12 cellular contexts compared by ENCODE assay signal in the genomic region with DNA sequence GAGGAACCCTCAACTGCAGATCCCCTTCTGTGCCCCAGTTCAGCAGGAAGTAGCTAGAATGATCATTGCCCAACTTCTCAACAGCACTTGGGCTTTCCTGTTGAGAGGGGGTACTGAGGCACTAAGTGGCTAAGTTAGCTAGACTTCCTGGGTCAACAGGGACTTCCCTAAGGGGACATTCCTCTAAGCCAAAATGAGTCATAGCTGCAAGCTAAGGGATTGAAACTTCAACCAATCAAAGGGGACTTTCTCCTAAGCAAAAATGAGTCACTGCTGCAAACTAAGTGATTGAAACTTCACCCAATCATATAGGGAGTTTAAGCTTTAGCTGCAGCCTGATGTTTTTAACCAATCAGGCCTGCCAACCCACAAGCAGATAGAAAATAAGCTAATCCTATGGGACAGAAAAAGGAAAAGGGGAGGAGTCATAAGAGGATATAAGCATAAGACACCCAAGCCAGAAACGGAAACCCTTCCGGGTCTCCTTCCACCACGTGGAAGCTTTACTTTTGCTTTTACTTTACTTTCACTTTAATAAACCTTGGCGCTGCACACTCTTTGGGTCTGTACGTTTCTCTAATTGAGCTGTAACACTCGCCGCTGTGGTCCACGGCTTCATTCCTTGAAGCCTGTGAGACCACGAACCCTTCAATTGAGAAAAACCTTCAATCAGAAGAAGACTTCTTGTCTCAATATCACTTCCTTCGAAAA.
A peak's percentile ranks its signal among the peaks of the same experiment; 100 is the strongest.
DNase-seq lines count a peak whose midpoint lies in the region; ATAC-seq lines count a peak whose summit lies in the region.
"Had no signal": no experiment of that assay in that cellular context is flagged by ENCODE, and none has a peak within 500 bp of the region (broad histone marks: within the 10 kb centered on the region; RNA-seq: fewer than 3 reads in every experiment).

No MANE protein-coding gene starts in this region.

- H3K36me3 Mint-ChIP-seq in activated naive CD4-positive, alpha-beta T cell treated with anti-CD3 and anti-CD28 coated beads, Interleukin-2, amount 50 U/mL, for 72 hours: no peaks in the 10 kb centered on the region
- H3K36me3 Mint-ChIP-seq in activated T-helper 17 cell treated with anti-CD3 and anti-CD28 coated beads, Interleukin-2, amount 50 U/mL, for 72 hours (ENCODE audit: low read depth): no peaks in the 10 kb centered on the region
- H3K36me3 Mint-ChIP-seq: activated naive CD4-positive, alpha-beta T cell treated with anti-CD3 and anti-CD28 coated beads, Interleukin-2, amount 50 U/mL, for 24 hours had no signal

- peaks cover 10 to 15% of the 10 kb centered on the region in 2 donors for H3K9me3 Mint-ChIP-seq in activated naive CD4-positive, alpha-beta T cell treated with anti-CD3 and anti-CD28 coated beads, Interleukin-2, amount 50 U/mL, for 72 hours
- H3K9me3 Mint-ChIP-seq in activated T-helper 17 cell treated with anti-CD3 and anti-CD28 coated beads, Interleukin-2, amount 50 U/mL, for 72 hours: peaks cover 10% of the 10 kb centered on the region
- H3K9me3 Mint-ChIP-seq: activated naive CD4-positive, alpha-beta T cell treated with anti-CD3 and anti-CD28 coated beads, Interleukin-2, amount 50 U/mL, for 24 hours had no signal

- H3K4me3 Mint-ChIP-seq in activated T-helper 17 cell treated with anti-CD3 and anti-CD28 coated beads, Interleukin-2, amount 50 U/mL, for 72 hours: peak overlapping the region; percentile 62
- H3K4me3 Mint-ChIP-seq: activated naive CD4-positive, alpha-beta T cell treated with anti-CD3 and anti-CD28 coated beads, Interleukin-2, amount 50 U/mL, for 24 hours had no signal

- H3K27ac Mint-ChIP-seq in activated naive CD4-positive, alpha-beta T cell treated with anti-CD3 and anti-CD28 coated beads, Interleukin-2, amount 50 U/mL, for 72 hours: no peak overlapping the region
- peak overlapping the region; percentile 70 for H3K27ac Mint-ChIP-seq in activated T-helper 17 cell treated with anti-CD3 and anti-CD28 coated beads, Interleukin-2, amount 50 U/mL, for 72 hours
- H3K27ac Mint-ChIP-seq: activated naive CD4-positive, alpha-beta T cell treated with anti-CD3 and anti-CD28 coated beads, Interleukin-2, amount 50 U/mL, for 24 hours had no signal

- no peak for DNase-seq in activated naive CD4-positive, alpha-beta T cell treated with anti-CD3 and anti-CD28 coated beads, Interleukin-2, amount 50 U/mL, for 72 hours (ENCODE audit: low spot score in 2 of 2)
- no peak for DNase-seq in activated naive CD4-positive, alpha-beta T cell treated with Interleukin-2 at 50 U/mL for 16 hours
- peak; percentile 10 for DNase-seq in LHCN-M2 (ENCODE audit: low read depth)
- peak; percentile 7 for DNase-seq in stromal cell of bone marrow (ENCODE audit: low read depth)
- no peak for DNase-seq in NCI-H524 treated with DMSO at 0.1 percent for 48 hours (lab: John Stamatoyannopoulos, UW)
- no peak for DNase-seq in NCI-H345 (lab: John Stamatoyannopoulos, UW)
- DNase-seq: KBM-7, midbrain, NCI-H2029 treated with DMSO at 0.1 percent for 48 hours had no signal

- peak; percentile 30 to 50 for ATAC-seq in activated naive CD4-positive, alpha-beta T cell treated with anti-CD3 and anti-CD28 coated beads, Interleukin-2, amount 50 U/mL, for 72 hours
- ATAC-seq in activated T-helper 17 cell treated with anti-CD3 and anti-CD28 coated beads, Interleukin-2, amount 50 U/mL, for 72 hours (replicated peaks): peak; percentile 56
- ATAC-seq in GM21528 (IDR thresholded peaks at IDR 0.05; ENCODE audit: low FRiP score, unreplicated experiment): no peak

- H3K27me3 Mint-ChIP-seq in activated T-helper 17 cell treated with anti-CD3 and anti-CD28 coated beads, Interleukin-2, amount 50 U/mL, for 72 hours: no peaks in the 10 kb centered on the region
- H3K27me3 Mint-ChIP-seq: activated naive CD4-positive, alpha-beta T cell treated with anti-CD3 and anti-CD28 coated beads, Interleukin-2, amount 50 U/mL, for 24 hours had no signal

- peaks cover 8% of the 10 kb centered on the region for H3K4me1 Mint-ChIP-seq in activated T-helper 17 cell treated with anti-CD3 and anti-CD28 coated beads, Interleukin-2, amount 50 U/mL, for 72 hours
- H3K4me1 Mint-ChIP-seq: activated naive CD4-positive, alpha-beta T cell treated with anti-CD3 and anti-CD28 coated beads, Interleukin-2, amount 50 U/mL, for 24 hours had no signal

Comparison
In these comparisons a context has a peak if more than half of its experiments do, and no peak if none do; other contexts are left out.
1. DNase-seq: peak in LHCN-M2 (single experiment) and stromal cell of bone marrow (single experiment); none in activated naive CD4-positive, alpha-beta T cell treated with anti-CD3 and anti-CD28 coated beads, Interleukin-2, amount 50 U/mL, for 72 hours (0 of 2), activated naive CD4-positive, alpha-beta T cell treated with Interleukin-2 at 50 U/mL for 16 hours (single experiment), NCI-H524 treated with DMSO at 0.1 percent for 48 hours (single experiment) and NCI-H345 (single experiment).